In the genomic region with DNA sequence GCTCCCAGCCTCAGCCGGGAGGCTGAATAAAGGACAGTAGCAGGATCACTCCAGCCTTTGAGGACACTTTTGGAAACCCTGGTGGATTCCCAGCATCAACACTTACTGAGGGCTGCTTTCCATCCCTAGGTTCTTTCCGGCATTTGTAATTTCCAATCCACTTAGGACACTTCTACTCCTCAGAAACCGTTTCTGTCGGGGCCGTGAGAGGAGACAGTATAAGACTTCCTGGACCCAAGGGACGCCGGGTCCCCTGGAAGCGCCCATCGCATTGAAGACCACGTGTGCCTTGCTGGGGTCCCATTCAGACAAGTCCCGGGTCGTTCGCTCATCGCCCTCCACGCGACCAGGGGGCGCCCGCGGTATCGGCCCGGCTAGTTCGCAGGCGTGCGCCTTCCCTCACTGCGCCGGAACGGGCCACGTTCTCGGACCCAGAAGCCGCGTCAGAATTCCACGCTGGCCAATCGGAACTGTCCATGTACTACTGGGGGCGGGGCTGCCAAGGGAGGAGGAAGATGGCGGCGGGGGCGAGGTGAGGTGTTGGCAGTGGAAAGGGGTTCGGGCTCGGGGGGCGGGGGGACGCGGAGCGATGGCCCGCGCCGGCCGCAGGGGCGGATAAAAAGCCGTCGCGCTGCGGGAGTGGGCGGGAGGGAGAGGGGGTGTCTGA, we compare ENCODE assay signal across 1 cellular context.
A peak's percentile ranks its signal among the peaks of the same experiment; 100 is the strongest.
TF ChIP-seq lines count a peak whose summit lies in the region.

A gene (plus strand): TSS at position 479 of the 667 bp plus-strand sequence. CDS start 202 bp downstream, outside the sequence.

TF ChIP-seq in HepG2, 621 proteins besides CTCF, POLR2A, EP300 and RAD21 (continued from another document and continues in another):
- TF ChIP-seq, protein P1, sequence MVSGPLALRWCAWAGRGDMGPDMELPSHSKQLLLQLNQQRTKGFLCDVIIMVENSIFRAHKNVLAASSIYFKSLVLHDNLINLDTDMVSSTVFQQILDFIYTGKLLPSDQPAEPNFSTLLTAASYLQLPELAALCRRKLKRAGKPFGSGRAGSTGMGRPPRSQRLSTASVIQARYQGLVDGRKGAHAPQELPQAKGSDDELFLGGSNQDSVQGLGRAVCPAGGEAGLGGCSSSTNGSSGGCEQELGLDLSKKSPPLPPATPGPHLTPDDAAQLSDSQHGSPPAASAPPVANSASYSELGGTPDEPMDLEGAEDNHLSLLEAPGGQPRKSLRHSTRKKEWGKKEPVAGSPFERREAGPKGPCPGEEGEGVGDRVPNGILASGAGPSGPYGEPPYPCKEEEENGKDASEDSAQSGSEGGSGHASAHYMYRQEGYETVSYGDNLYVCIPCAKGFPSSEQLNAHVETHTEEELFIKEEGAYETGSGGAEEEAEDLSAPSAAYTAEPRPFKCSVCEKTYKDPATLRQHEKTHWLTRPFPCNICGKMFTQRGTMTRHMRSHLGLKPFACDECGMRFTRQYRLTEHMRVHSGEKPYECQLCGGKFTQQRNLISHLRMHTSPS (CRISPR knock-in tag; IDR thresholded peaks at IDR 0.05; ENCODE audit: low read depth): no peak
- TF ChIP-seq PRPF4 (IDR thresholded peaks at IDR 0.05; ENCODE audit: low read depth, low read length, poor library complexity, severe bottlenecking) (no peak), ZNF652 (CRISPR knock-in tag; IDR thresholded peaks at IDR 0.05; ENCODE audit: borderline replicate concordance, low read depth) (no peak), KLF12 (CRISPR knock-in tag; IDR thresholded peaks at IDR 0.05; ENCODE audit: borderline replicate concordance) (no peak), TRIM24 (CRISPR knock-in tag; IDR thresholded peaks at IDR 0.05) (no peak), HMG20B (CRISPR knock-in tag; conservative IDR thresholded peaks at IDR 0.05) (no peak; the same call in 1 of the 2 replicates), FOXK1 (CRISPR knock-in tag; IDR thresholded peaks at IDR 0.05; ENCODE audit: borderline replicate concordance, low read depth) (peak; percentile 86; the same call in 1 of the 2 replicates), MTF2 (CRISPR knock-in tag; IDR thresholded peaks at IDR 0.05; ENCODE audit: borderline replicate concordance) (0 out of 2 replicates have a peak, but pooled peaks have one; percentile 41), SRSF4 (IDR thresholded peaks at IDR 0.05; ENCODE audit: low read depth, low read length, poor library complexity, severe bottlenecking) (no peak), NFE2 (CRISPR knock-in tag; IDR thresholded peaks at IDR 0.05) (no peak), KLF13 (CRISPR knock-in tag; IDR thresholded peaks at IDR 0.05) (peak; percentile 87; the same call in 1 of the 2 replicates), ZNF44 (CRISPR knock-in tag; IDR thresholded peaks at IDR 0.05) (peak; percentile 62; the same call in 1 of the 2 replicates), SMAD1 (CRISPR knock-in tag; IDR thresholded peaks at IDR 0.05; ENCODE audit: borderline replicate concordance, low read depth) (peak; percentile 98), ZBTB21 (CRISPR knock-in tag; IDR thresholded peaks at IDR 0.05) (no peak), MBD4 (IDR thresholded peaks at IDR 0.05; ENCODE audit: borderline replicate concordance, low read length) (no peak), ZBTB7B (CRISPR knock-in tag; IDR thresholded peaks at IDR 0.05) (peak; percentile 93), ZFP1 (CRISPR knock-in tag; IDR thresholded peaks at IDR 0.05) (no peak), KLF15 (CRISPR knock-in tag; IDR thresholded peaks at IDR 0.05; ENCODE audit: borderline replicate concordance) (no peak), RAD51 (IDR thresholded peaks at IDR 0.05; ENCODE audit: borderline replicate concordance) (peak; percentile 49; the same call in 1 of the 2 replicates), ZSCAN29 (CRISPR knock-in tag; conservative IDR thresholded peaks at IDR 0.05) (no peak), ZFP37 (CRISPR knock-in tag; IDR thresholded peaks at IDR 0.05; ENCODE audit: borderline replicate concordance) (no peak), TEAD3 (CRISPR knock-in tag; optimal IDR thresholded peaks at IDR 0.05; ENCODE audit: borderline replicate concordance) (peak; percentile 94), PAWR (CRISPR knock-in tag; IDR thresholded peaks at IDR 0.05; ENCODE audit: borderline replicate concordance) (no peak), ZMAT3 (CRISPR knock-in tag; conservative IDR thresholded peaks at IDR 0.05) (peak; percentile 94), CREB1 (IDR thresholded peaks at IDR 0.05) (peak; percentile 92), CREB1 (CRISPR knock-in tag; IDR thresholded peaks at IDR 0.05) (peak; percentile 96), KMT2B (CRISPR knock-in tag; IDR thresholded peaks at IDR 0.05) (peak; percentile 99), ZNF761 (CRISPR knock-in tag; conservative IDR thresholded peaks at IDR 0.05) (no peak), ZNF75D (CRISPR knock-in tag; IDR thresholded peaks at IDR 0.05; ENCODE audit: borderline replicate concordance) (no peak), ZFP62 (CRISPR knock-in tag; IDR thresholded peaks at IDR 0.05) (no peak), SP4 (CRISPR knock-in tag; IDR thresholded peaks at IDR 0.05) (peak; percentile 93)
- TF ChIP-seq, protein P2, sequence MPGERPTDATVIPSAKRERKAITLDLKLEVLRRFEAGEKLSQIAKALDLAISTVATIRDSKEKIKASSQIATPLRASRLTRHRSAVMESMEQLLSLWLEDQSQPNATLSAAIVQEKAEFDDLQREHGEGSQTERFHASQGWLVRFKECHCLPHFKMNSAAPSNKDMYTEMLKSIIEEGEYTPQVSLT (CRISPR knock-in tag; IDR thresholded peaks at IDR 0.05; ENCODE audit: borderline replicate concordance, low read depth): no peak
- TF ChIP-seq, protein P3, sequence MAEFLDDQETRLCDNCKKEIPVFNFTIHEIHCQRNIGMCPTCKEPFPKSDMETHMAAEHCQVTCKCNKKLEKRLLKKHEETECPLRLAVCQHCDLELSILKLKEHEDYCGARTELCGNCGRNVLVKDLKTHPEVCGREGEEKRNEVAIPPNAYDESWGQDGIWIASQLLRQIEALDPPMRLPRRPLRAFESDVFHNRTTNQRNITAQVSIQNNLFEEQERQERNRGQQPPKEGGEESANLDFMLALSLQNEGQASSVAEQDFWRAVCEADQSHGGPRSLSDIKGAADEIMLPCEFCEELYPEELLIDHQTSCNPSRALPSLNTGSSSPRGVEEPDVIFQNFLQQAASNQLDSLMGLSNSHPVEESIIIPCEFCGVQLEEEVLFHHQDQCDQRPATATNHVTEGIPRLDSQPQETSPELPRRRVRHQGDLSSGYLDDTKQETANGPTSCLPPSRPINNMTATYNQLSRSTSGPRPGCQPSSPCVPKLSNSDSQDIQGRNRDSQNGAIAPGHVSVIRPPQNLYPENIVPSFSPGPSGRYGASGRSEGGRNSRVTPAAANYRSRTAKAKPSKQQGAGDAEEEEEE (CRISPR knock-in tag; IDR thresholded peaks at IDR 0.05; ENCODE audit: borderline replicate concordance): no peak
- TF ChIP-seq, protein P4, sequence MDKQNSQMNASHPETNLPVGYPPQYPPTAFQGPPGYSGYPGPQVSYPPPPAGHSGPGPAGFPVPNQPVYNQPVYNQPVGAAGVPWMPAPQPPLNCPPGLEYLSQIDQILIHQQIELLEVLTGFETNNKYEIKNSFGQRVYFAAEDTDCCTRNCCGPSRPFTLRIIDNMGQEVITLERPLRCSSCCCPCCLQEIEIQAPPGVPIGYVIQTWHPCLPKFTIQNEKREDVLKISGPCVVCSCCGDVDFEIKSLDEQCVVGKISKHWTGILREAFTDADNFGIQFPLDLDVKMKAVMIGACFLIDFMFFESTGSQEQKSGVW (CRISPR knock-in tag; IDR thresholded peaks at IDR 0.05; ENCODE audit: borderline replicate concordance): no peak; the same call in 1 of the 2 replicates
- TF ChIP-seq, protein P5, sequence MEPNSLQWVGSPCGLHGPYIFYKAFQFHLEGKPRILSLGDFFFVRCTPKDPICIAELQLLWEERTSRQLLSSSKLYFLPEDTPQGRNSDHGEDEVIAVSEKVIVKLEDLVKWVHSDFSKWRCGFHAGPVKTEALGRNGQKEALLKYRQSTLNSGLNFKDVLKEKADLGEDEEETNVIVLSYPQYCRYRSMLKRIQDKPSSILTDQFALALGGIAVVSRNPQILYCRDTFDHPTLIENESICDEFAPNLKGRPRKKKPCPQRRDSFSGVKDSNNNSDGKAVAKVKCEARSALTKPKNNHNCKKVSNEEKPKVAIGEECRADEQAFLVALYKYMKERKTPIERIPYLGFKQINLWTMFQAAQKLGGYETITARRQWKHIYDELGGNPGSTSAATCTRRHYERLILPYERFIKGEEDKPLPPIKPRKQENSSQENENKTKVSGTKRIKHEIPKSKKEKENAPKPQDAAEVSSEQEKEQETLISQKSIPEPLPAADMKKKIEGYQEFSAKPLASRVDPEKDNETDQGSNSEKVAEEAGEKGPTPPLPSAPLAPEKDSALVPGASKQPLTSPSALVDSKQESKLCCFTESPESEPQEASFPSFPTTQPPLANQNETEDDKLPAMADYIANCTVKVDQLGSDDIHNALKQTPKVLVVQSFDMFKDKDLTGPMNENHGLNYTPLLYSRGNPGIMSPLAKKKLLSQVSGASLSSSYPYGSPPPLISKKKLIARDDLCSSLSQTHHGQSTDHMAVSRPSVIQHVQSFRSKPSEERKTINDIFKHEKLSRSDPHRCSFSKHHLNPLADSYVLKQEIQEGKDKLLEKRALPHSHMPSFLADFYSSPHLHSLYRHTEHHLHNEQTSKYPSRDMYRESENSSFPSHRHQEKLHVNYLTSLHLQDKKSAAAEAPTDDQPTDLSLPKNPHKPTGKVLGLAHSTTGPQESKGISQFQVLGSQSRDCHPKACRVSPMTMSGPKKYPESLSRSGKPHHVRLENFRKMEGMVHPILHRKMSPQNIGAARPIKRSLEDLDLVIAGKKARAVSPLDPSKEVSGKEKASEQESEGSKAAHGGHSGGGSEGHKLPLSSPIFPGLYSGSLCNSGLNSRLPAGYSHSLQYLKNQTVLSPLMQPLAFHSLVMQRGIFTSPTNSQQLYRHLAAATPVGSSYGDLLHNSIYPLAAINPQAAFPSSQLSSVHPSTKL (CRISPR knock-in tag; IDR thresholded peaks at IDR 0.05): peak; percentile 71; the same call in 1 of the 2 replicates
- TF ChIP-seq, protein P6, sequence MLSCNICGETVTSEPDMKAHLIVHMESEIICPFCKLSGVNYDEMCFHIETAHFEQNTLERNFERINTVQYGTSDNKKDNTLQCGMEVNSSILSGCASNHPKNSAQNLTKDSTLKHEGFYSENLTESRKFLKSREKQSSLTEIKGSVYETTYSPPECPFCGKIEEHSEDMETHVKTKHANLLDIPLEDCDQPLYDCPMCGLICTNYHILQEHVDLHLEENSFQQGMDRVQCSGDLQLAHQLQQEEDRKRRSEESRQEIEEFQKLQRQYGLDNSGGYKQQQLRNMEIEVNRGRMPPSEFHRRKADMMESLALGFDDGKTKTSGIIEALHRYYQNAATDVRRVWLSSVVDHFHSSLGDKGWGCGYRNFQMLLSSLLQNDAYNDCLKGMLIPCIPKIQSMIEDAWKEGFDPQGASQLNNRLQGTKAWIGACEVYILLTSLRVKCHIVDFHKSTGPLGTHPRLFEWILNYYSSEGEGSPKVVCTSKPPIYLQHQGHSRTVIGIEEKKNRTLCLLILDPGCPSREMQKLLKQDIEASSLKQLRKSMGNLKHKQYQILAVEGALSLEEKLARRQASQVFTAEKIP (CRISPR knock-in tag; IDR thresholded peaks at IDR 0.05; ENCODE audit: borderline replicate concordance): no peak
- TF ChIP-seq, protein P7, sequence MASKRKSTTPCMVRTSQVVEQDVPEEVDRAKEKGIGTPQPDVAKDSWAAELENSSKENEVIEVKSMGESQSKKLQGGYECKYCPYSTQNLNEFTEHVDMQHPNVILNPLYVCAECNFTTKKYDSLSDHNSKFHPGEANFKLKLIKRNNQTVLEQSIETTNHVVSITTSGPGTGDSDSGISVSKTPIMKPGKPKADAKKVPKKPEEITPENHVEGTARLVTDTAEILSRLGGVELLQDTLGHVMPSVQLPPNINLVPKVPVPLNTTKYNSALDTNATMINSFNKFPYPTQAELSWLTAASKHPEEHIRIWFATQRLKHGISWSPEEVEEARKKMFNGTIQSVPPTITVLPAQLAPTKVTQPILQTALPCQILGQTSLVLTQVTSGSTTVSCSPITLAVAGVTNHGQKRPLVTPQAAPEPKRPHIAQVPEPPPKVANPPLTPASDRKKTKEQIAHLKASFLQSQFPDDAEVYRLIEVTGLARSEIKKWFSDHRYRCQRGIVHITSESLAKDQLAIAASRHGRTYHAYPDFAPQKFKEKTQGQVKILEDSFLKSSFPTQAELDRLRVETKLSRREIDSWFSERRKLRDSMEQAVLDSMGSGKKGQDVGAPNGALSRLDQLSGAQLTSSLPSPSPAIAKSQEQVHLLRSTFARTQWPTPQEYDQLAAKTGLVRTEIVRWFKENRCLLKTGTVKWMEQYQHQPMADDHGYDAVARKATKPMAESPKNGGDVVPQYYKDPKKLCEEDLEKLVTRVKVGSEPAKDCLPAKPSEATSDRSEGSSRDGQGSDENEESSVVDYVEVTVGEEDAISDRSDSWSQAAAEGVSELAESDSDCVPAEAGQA (IDR thresholded peaks at IDR 0.05; ENCODE audit: low read depth): peak; percentile 97
- TF ChIP-seq, protein P7 (CRISPR knock-in tag; IDR thresholded peaks at IDR 0.05; ENCODE audit: borderline replicate concordance): no peak
- TF ChIP-seq, protein P8, sequence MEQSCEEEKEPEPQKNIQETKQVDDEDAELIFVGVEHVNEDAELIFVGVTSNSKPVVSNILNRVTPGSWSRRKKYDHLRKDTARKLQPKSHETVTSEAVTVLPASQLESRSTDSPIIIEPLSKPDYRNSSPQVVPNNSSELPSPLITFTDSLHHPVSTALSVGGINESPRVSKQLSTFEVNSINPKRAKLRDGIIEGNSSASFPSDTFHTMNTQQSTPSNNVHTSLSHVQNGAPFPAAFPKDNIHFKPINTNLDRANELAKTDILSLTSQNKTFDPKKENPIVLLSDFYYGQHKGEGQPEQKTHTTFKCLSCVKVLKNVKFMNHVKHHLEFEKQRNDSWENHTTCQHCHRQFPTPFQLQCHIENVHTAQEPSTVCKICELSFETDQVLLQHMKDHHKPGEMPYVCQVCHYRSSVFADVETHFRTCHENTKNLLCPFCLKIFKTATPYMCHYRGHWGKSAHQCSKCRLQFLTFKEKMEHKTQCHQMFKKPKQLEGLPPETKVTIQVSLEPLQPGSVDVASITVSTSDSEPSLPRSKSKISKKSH (CRISPR knock-in tag; IDR thresholded peaks at IDR 0.05; ENCODE audit: borderline replicate concordance): peak; percentile 98
